Comparison of ENCODE assay signal across 1 cellular context in genomic region chr1:162561616-162562451, GRCh38.
TF ChIP-seq lines count a peak whose summit lies in the region.

Gene UAP1 (plus strand): TSS chr1:162561722. CDS start chr1:162566069, 4,347 bp downstream.

TF ChIP-seq in K562, 482 proteins besides CTCF, POLR2A, EP300 and RAD21 (continued from another document and continues in another):
- TF ChIP-seq ZC3H4 (CRISPR knock-in tag; IDR thresholded peaks at IDR 0.05; ENCODE audit: borderline replicate concordance) (peak; percentile 99), GMEB1 (CRISPR knock-in tag; IDR thresholded peaks at IDR 0.05) (no peak), FOXA3 (CRISPR knock-in tag; conservative IDR thresholded peaks at IDR 0.05 in 1 of 2, IDR thresholded peaks at IDR 0.05 in 1 of 2) (peak in 1 of 2 experiments; percentile 86; a peak in 2 of 4 replicates), CSDE1 (IDR thresholded peaks at IDR 0.05) (peak in 1 of 2 experiments; percentile 61; a peak in 1 of 4 replicates), EP400 (IDR thresholded peaks at IDR 0.05) (peak; percentile 81; the same call in 1 of the 2 replicates), WHSC1 (IDR thresholded peaks at IDR 0.05; ENCODE audit: low read length) (no peak), E2F3 (CRISPR knock-in tag; IDR thresholded peaks at IDR 0.05) (no peak; the same call in 1 of the 2 replicates), KDM1A (IDR thresholded peaks at IDR 0.05) (peak in 1 of 2 experiments; percentile 88; a peak in 2 of 4 replicates), NELFE (IDR thresholded peaks at IDR 0.05; ENCODE audit: insufficient read depth, insufficient read length) (peak; percentile 83), ZBTB8A (IDR thresholded peaks at IDR 0.05; ENCODE audit: partially characterized antibody) (no peak), U2AF1 (optimal IDR thresholded peaks at IDR 0.05; ENCODE audit: low read depth, low read length) (peak; percentile 94), SRSF1 (IDR thresholded peaks at IDR 0.05; ENCODE audit: low read depth, low read length) (peak; percentile 94; the same call in 1 of the 2 replicates), ZC3H8 (IDR thresholded peaks at IDR 0.05) (no peak), RBM25 (IDR thresholded peaks at IDR 0.05; ENCODE audit: low read depth, low read length, severe bottlenecking) (peak; percentile 77), FOXK2 (conservative IDR thresholded peaks at IDR 0.05 in 1 of 2, IDR thresholded peaks at IDR 0.05 in 1 of 2; ENCODE audit: low read depth in 2 of 2) (no peak), ZBTB43 (CRISPR knock-in tag; IDR thresholded peaks at IDR 0.05) (peak; percentile 85), SMARCB1 (IDR thresholded peaks at IDR 0.05; ENCODE audit: insufficient read length, low read depth) (no peak), VEZF1 (CRISPR knock-in tag; IDR thresholded peaks at IDR 0.05) (peak; percentile 99), NR0B1 (IDR thresholded peaks at IDR 0.05; ENCODE audit: partially characterized antibody) (no peak), FIP1L1 (IDR thresholded peaks at IDR 0.05; ENCODE audit: low read depth, low read length, poor library complexity, severe bottlenecking) (peak; percentile 99), SNAPC5 (CRISPR knock-in tag; IDR thresholded peaks at IDR 0.05) (no peak), ZNF408 (CRISPR knock-in tag; IDR thresholded peaks at IDR 0.05; ENCODE audit: low read depth) (no peak), OTX1 (CRISPR knock-in tag; IDR thresholded peaks at IDR 0.05) (no peak), SUPT5H (IDR thresholded peaks at IDR 0.05) (peak; percentile 93), ZNF146 (CRISPR knock-in tag; IDR thresholded peaks at IDR 0.05; ENCODE audit: unreplicated experiment) (peak; percentile 16), ELF2 (CRISPR knock-in tag; IDR thresholded peaks at IDR 0.05) (0 out of 2 replicates have a peak, but pooled peaks have one; percentile 24), CREBBP (IDR thresholded peaks at IDR 0.05; ENCODE audit: low read depth, low read length) (no peak), E2F8 (IDR thresholded peaks at IDR 0.05; ENCODE audit: low read depth, partially characterized antibody) (no peak), ZNF589 (CRISPR knock-in tag; IDR thresholded peaks at IDR 0.05; ENCODE audit: low read depth) (0 out of 2 replicates have a peak, but pooled peaks have one; percentile 49), SMAD3 (CRISPR knock-in tag; conservative IDR thresholded peaks at IDR 0.05) (no peak), E4F1 (CRISPR knock-in tag; IDR thresholded peaks at IDR 0.05; ENCODE audit: borderline replicate concordance) (no peak), DLX4 (CRISPR knock-in tag; IDR thresholded peaks at IDR 0.05) (no peak), RERE (CRISPR knock-in tag; IDR thresholded peaks at IDR 0.05; ENCODE audit: borderline replicate concordance) (peak; percentile 95; the same call in 1 of the 2 replicates), PTBP1 (IDR thresholded peaks at IDR 0.05; ENCODE audit: low read depth, low read length) (no peak), ZBTB1 (CRISPR knock-in tag; IDR thresholded peaks at IDR 0.05; ENCODE audit: borderline replicate concordance, low read depth) (peak; percentile 90), IRF1 (CRISPR knock-in tag; IDR thresholded peaks at IDR 0.05; ENCODE audit: borderline replicate concordance) (no peak), HLTF (IDR thresholded peaks at IDR 0.05) (peak; percentile 46; the same call in 1 of the 2 replicates), TFAM (CRISPR knock-in tag; conservative IDR thresholded peaks at IDR 0.05) (no peak), ZNF766 (CRISPR knock-in tag; conservative IDR thresholded peaks at IDR 0.05) (peak; percentile 26; the same call in 1 of the 2 replicates), DPF2 (IDR thresholded peaks at IDR 0.05) (peak; percentile 6; the same call in 1 of the 2 replicates), ARID3A (IDR thresholded peaks at IDR 0.05; ENCODE audit: borderline replicate concordance, low read depth, low read length) (no peak), NFXL1 (CRISPR knock-in tag; IDR thresholded peaks at IDR 0.05) (no peak)
